1 cellular context compared by ENCODE assay signal in the genomic region with DNA sequence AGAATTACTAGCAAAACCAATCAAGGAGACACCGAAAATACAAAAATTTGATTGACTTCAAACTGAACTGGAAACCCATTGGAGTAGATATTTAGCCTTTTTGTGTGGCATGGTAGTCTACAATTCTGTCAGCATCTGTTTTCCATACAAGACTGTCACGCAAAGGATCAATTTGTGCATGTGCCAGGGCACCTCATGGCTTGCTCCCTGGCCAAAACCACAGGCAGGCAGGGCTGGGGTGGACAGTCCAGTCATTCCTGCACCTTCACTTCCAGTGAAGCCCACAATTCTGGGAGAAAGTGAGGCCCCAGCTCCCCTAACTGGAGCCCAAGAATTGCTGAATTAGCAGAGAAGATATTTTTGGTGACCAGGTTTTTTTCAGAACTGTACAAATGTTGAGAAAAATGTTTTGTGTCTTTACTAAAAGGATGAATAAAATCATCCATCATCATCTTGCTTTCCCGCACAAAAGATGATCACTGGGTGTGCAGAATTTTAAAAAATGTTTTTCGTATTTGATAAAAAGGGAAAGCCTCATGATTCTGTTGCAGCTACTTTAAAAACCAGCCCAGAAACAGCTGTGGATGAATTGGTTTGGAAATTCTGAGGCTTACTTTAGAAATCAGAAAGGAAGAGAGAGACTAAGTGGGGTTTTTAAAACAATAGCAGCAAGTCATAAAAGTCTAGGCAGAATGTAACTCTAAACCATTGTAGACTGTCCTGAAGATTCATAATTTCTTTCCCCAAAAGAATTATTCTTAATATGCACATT.
TF ChIP-seq lines count a peak whose summit lies in the region.

No MANE protein-coding gene starts in this region.

TF ChIP-seq in IMR-90, 13 proteins besides CTCF, POLR2A, EP300 and RAD21:
- TF ChIP-seq MAFK (IDR thresholded peaks at IDR 0.05; ENCODE audit: low read depth, low read length), result no peak
- no peak for TF ChIP-seq MXI1 (IDR thresholded peaks at IDR 0.05; ENCODE audit: borderline replicate concordance, low read depth, low read length)
- no peak for TF ChIP-seq SMC3 (IDR thresholded peaks at IDR 0.05; ENCODE audit: low read depth, low read length)
- TF ChIP-seq USF2 (IDR thresholded peaks at IDR 0.05; ENCODE audit: low read depth, low read length), result no peak
- no peak for TF ChIP-seq CHD1 (IDR thresholded peaks at IDR 0.05; ENCODE audit: low read depth, low read length)
- TF ChIP-seq, protein P1, sequence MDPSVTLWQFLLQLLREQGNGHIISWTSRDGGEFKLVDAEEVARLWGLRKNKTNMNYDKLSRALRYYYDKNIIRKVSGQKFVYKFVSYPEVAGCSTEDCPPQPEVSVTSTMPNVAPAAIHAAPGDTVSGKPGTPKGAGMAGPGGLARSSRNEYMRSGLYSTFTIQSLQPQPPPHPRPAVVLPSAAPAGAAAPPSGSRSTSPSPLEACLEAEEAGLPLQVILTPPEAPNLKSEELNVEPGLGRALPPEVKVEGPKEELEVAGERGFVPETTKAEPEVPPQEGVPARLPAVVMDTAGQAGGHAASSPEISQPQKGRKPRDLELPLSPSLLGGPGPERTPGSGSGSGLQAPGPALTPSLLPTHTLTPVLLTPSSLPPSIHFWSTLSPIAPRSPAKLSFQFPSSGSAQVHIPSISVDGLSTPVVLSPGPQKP (IDR thresholded peaks at IDR 0.05; ENCODE audit: borderline replicate concordance, low read depth, low read length), result no peak
- TF ChIP-seq CEBPB (IDR thresholded peaks at IDR 0.05; ENCODE audit: low read depth, low read length), result no peak
- no peak for TF ChIP-seq NFE2L2 (IDR thresholded peaks at IDR 0.05; ENCODE audit: low read depth, low read length)
- no peak for TF ChIP-seq RCOR1 (IDR thresholded peaks at IDR 0.05; ENCODE audit: insufficient replicate concordance, low read length)
TF ChIP-seq in IMR-90: peak in this region for 0.
